Comparison of ENCODE assay signal across 21 cellular contexts in the genomic region with DNA sequence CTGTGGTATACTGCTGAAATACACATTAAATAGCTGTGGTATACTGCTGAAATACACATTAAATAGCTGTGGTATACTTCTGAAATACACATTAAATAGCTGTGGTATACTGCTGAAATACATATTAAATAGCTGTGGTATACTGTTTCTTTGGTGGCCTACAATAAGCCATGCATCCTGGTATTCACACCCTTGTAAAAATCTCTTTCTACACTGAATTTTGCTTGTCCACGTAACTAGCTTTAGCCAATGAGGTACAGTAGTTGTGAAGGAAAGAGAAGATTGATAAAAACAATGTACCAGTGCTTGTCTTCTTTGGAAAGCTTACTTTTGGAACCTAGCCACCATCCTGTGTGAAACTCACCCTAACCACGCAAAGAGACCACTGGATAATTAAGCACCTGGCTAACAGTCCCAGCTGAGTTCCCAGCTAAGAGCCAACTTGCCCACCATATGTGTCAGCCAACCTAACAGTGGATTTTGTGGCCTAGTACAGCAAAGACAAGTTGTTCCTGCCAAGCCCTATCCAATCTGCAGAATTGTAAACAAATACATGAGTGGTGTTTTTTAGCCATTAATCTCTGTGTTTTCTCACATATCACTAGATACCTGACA.
A peak's percentile ranks its signal among the peaks of the same experiment; 100 is the strongest.
DNase-seq lines count a peak whose midpoint lies in the region; ATAC-seq, FAIRE-seq and TF ChIP-seq lines count a peak whose summit lies in the region.
"Had no signal": no experiment of that assay in that cellular context is flagged by ENCODE, and none has a peak within 500 bp of the region (broad histone marks: within the 10 kb centered on the region; RNA-seq: fewer than 3 reads in every experiment).

No MANE protein-coding gene starts in this region.

- FAIRE-seq in GM12891 (lab: Jason Lieb, UNC) = peak; percentile 13
- FAIRE-seq: HTR-8/SVneo had no signal

- no peaks in the 10 kb centered on the region for H3K79me1 ChIP-seq in H9 (ENCODE audit: insufficient read depth, low read depth, low read length, poor library complexity, severe bottlenecking)

- H3K14ac ChIP-seq in H9 (ENCODE audit: insufficient read depth, low read length) = no peak overlapping the region

- H3K23me2 ChIP-seq in H9 (ENCODE audit: insufficient read length, low read depth, low read length, poor library complexity, severe bottlenecking) = no peaks in the 10 kb centered on the region

- H3K9me3 ChIP-seq in H9 (ENCODE audit: control insufficient read depth, low read depth, low read length) = no peaks in the 10 kb centered on the region

- no peaks in the 10 kb centered on the region for H3K4me1 ChIP-seq in H9 (ENCODE audit: insufficient read depth, low read length)
- H3K4me1 ChIP-seq: Caco-2 had no signal

- no peak overlapping the region for H3K27ac Mint-ChIP-seq in activated naive CD8-positive, alpha-beta T cell treated with anti-CD3 and anti-CD28 coated beads, Interleukin-2, amount 50 U/mL, for 24 hours
- no peak overlapping the region for H3K27ac Mint-ChIP-seq in H9
- H3K27ac Mint-ChIP-seq: B cell had no signal

- TF ChIP-seq CTCF in H9 (conservative IDR thresholded peaks at IDR 0.05) (no peak), lower leg skin (IDR thresholded peaks at IDR 0.05) (no peak)

- H3K27me3 Mint-ChIP-seq in activated naive CD8-positive, alpha-beta T cell treated with anti-CD3 and anti-CD28 coated beads, Interleukin-2, amount 50 U/mL, for 24 hours = no peaks in the 10 kb centered on the region
- no peaks in the 10 kb centered on the region for H3K27me3 Mint-ChIP-seq in H9 (ENCODE audit: low read depth)
- H3K27me3 Mint-ChIP-seq: B cell; CD4-positive, CD25-positive, alpha-beta regulatory T cell had no signal

- no peak overlapping the region for H2BK20ac ChIP-seq in H9 (ENCODE audit: low read depth, low read length, poor library complexity, severe bottlenecking)

- no peak overlapping the region for H3K4me3 Mint-ChIP-seq in activated naive CD8-positive, alpha-beta T cell treated with anti-CD3 and anti-CD28 coated beads, Interleukin-2, amount 50 U/mL, for 24 hours
- H3K4me3 Mint-ChIP-seq in H9 = no peak overlapping the region
- H3K4me3 Mint-ChIP-seq: B cell; CD4-positive, CD25-positive, alpha-beta regulatory T cell had no signal

- no peak overlapping the region for H3K4me3 ChIP-seq in lower leg skin (ENCODE audit: low read depth, poor library complexity, severe bottlenecking)

- no CpG with 5 or more reads among the region's 2 CpGs for WGBS in H9 (ENCODE audit: extremely low coverage, insufficient read length, low lambda C conversion rate)
- WGBS in lower leg skin, 2 donors = 87% methylated on average over 2 of the region's 2 CpGs

- no peaks in the 10 kb centered on the region for H3K79me2 ChIP-seq in H9 (ENCODE audit: insufficient read depth, low read length)

- H4K5ac ChIP-seq in H9 (ENCODE audit: insufficient read length, low read depth, low read length) = no peak overlapping the region

- H3K56ac ChIP-seq in H9 (ENCODE audit: insufficient read length, low read depth, low read length) = no peak overlapping the region

- H4K91ac ChIP-seq in H9 (ENCODE audit: insufficient read length, low read depth, low read length) = no peak overlapping the region

- no peak overlapping the region for H2AFZ ChIP-seq in H9 (ENCODE audit: low read length)

- H3K27ac ChIP-seq in H9 (ENCODE audit: insufficient read length, low read depth, low read length) = no peak overlapping the region
- H3K27ac ChIP-seq: HL-60 had no signal

- no peaks in the 10 kb centered on the region for H4K20me1 ChIP-seq in H9 (ENCODE audit: control insufficient read depth, insufficient read depth, insufficient read length)

- no peak overlapping the region for H3K23ac ChIP-seq in H9 (ENCODE audit: insufficient read length, low read depth, low read length)

- H2BK12ac ChIP-seq in H9 (ENCODE audit: insufficient read length, low read depth, low read length) = no peak overlapping the region

- H3T11ph ChIP-seq in H9 (ENCODE audit: low read length) = no peak overlapping the region

- H3K27me3 ChIP-seq in H9 (ENCODE audit: insufficient read depth, low read length) = no peaks in the 10 kb centered on the region

- H3K18ac ChIP-seq in H9 (ENCODE audit: insufficient read length, low read depth, low read length) = no peak overlapping the region

- H3K9me3 Mint-ChIP-seq in activated naive CD8-positive, alpha-beta T cell treated with anti-CD3 and anti-CD28 coated beads, Interleukin-2, amount 50 U/mL, for 24 hours = peaks cover 14% of the 10 kb centered on the region
- peaks cover 0 to 2% of the 10 kb centered on the region in 2 experiments; a peak in 2 of 5 replicates for H3K9me3 Mint-ChIP-seq in H9

- H3K9ac ChIP-seq in H9 (ENCODE audit: extremely low read depth, insufficient read length, low read length) = no peak overlapping the region

- H2AK5ac ChIP-seq in H9 (ENCODE audit: insufficient read length, low read length) = no peak overlapping the region

- peaks cover 58% of the 10 kb centered on the region for H3K36me3 Mint-ChIP-seq in activated naive CD8-positive, alpha-beta T cell treated with anti-CD3 and anti-CD28 coated beads, Interleukin-2, amount 50 U/mL, for 24 hours (ENCODE audit: low read depth)
- peaks cover 22 to 56% (median 46%) of the 10 kb centered on the region in 3 experiments; a peak in 6 of 7 replicates for H3K36me3 Mint-ChIP-seq in H9 (ENCODE audit: insufficient read depth in 1 of 3, low read depth in 3 of 3)

- no peak overlapping the region for H2BK120ac ChIP-seq in H9 (ENCODE audit: low read depth, low read length, poor library complexity, severe bottlenecking)

- H4K8ac ChIP-seq in H9 (replicated peaks; ENCODE audit: insufficient read length, low read depth, low read length) = no peak overlapping the region

- no peak overlapping the region for H2BK15ac ChIP-seq in H9 (ENCODE audit: low read depth, low read length)

- H3K4ac ChIP-seq in H9 (ENCODE audit: low read depth, low read length) = no peak overlapping the region

- intact Hi-C loops in lower leg skin (cut with DNase I; ENCODE audit: low total_unique reads) = no loop called here

- DNase-seq in GM12891 (ENCODE audit: insufficient read length, low spot score) = no peak
- DNase-seq in LHCN-M2 (ENCODE audit: low read depth) = peak; percentile 47
- DNase-seq in amniotic epithelial cell (ENCODE audit: low read depth) = peak; percentile 70
- peak; percentile 34 for DNase-seq in iris pigment epithelial cell (ENCODE audit: low read depth)
- DNase-seq in activated naive CD8-positive, alpha-beta T cell treated with anti-CD3 and anti-CD28 coated beads, Interleukin-2, amount 50 U/mL, for 24 hours = no peak
- DNase-seq in NCI-H2107 treated with DMSO at 0.1 percent for 48 hours (lab: John Stamatoyannopoulos, UW; ENCODE audit: unreplicated experiment) = no peak
- DNase-seq in H9 = no peak
- no peak for DNase-seq in lower leg skin (ENCODE audit: low spot score in 2 of 2)
- DNase-seq: Caco-2; CD4-positive, CD25-positive, alpha-beta regulatory T cell; DMS153; EL; HCEC 1CT; NCI-H1436 treated with DMSO at 0.1 percent for 48 hours; NCI-H2081; NCI-H226; NK-92 treated with Interleukin-12 subunit alpha and Interleukin-12 subunit beta, amount 100 ng/mL, for 24 hours; RPMI8226 had no signal

- H2BK5ac ChIP-seq in H9 (ENCODE audit: insufficient read length, low read length) = no peak overlapping the region

- no peak overlapping the region for H3K4me2 ChIP-seq in H9 (ENCODE audit: insufficient read depth, insufficient read length, low read length)

- ATAC-seq in activated naive CD8-positive, alpha-beta T cell treated with anti-CD3 and anti-CD28 coated beads, Interleukin-2, amount 50 U/mL, for 24 hours = no peak

- no peak for TF ChIP-seq POLR2A in GM12891 (IDR thresholded peaks at IDR 0.05; ENCODE audit: low read depth, low read length)
- no peak for TF ChIP-seq POLR2A in lower leg skin (IDR thresholded peaks at IDR 0.05)

- H3K4me1 Mint-ChIP-seq in activated naive CD8-positive, alpha-beta T cell treated with anti-CD3 and anti-CD28 coated beads, Interleukin-2, amount 50 U/mL, for 24 hours = peaks cover 2% of the 10 kb centered on the region
- no peaks in the 10 kb centered on the region for H3K4me1 Mint-ChIP-seq in H9
- H3K4me1 Mint-ChIP-seq: B cell had no signal

TF ChIP-seq in GM12891, 5 proteins besides CTCF, POLR2A, EP300 and RAD21:
- TF ChIP-seq POLR2AphosphoS5 (IDR thresholded peaks at IDR 0.05; ENCODE audit: low read depth, low read length) (no peak), TAF1 (IDR thresholded peaks at IDR 0.05; ENCODE audit: low read depth, low read length) (no peak), SPI1 (IDR thresholded peaks at IDR 0.05; ENCODE audit: low read depth, low read length) (no peak), PAX5 (IDR thresholded peaks at IDR 0.05; ENCODE audit: insufficient read depth, low read length, severe bottlenecking) (no peak), POU2F2 (IDR thresholded peaks at IDR 0.05; ENCODE audit: low read depth, low read length) (no peak)

Comparison
In these comparisons a context has a peak if more than half of its experiments do, and no peak if none do; other contexts are left out.
1. DNase-seq: peak in LHCN-M2 (single experiment), amniotic epithelial cell (single experiment) and iris pigment epithelial cell (single experiment); none in GM12891 (single experiment), activated naive CD8-positive, alpha-beta T cell treated with anti-CD3 and anti-CD28 coated beads, Interleukin-2, amount 50 U/mL, for 24 hours (single experiment), NCI-H2107 treated with DMSO at 0.1 percent for 48 hours (single experiment), H9 (single experiment) and lower leg skin (0 of 2).